ENCODE assay signal across 1 cellular context in the genomic region with DNA sequence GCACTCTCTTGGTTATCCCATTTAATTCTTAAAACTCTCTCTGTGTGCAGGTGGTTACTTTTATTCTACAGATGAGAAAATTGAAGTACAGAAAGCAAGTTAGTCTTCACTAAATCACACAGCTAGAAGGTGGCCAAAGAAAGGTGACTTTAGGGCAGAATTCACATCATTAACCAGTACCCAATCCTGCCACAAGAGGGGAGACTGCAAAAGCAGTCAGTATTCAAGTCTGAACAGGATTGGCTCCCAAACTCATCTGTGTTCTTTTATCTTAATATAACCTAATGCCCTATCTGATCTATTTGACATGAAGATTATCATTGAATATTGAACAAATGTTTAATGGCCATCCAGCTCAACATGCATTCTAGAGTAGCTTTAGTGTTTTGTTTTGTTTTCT.
TF ChIP-seq lines count a peak whose summit lies in the region.

No MANE protein-coding gene starts in this region.

TF ChIP-seq in SK-N-SH treated with all-trans-retinoic acid at 6 μM for 48 hours, 23 proteins besides CTCF, POLR2A, EP300 and RAD21 (continued from another document):
- TF ChIP-seq, protein P1, sequence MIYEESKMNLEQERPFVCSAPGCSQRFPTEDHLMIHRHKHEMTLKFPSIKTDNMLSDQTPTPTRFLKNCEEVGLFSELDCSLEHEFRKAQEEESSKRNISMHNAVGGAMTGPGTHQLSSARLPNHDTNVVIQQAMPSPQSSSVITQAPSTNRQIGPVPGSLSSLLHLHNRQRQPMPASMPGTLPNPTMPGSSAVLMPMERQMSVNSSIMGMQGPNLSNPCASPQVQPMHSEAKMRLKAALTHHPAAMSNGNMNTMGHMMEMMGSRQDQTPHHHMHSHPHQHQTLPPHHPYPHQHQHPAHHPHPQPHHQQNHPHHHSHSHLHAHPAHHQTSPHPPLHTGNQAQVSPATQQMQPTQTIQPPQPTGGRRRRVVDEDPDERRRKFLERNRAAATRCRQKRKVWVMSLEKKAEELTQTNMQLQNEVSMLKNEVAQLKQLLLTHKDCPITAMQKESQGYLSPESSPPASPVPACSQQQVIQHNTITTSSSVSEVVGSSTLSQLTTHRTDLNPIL (CRISPR knock-in tag; IDR thresholded peaks at IDR 0.05; ENCODE audit: low read depth): no peak
- TF ChIP-seq ZNF70 (CRISPR knock-in tag; IDR thresholded peaks at IDR 0.05) (no peak), OSR1 (CRISPR knock-in tag; IDR thresholded peaks at IDR 0.05) (no peak), TOX (CRISPR knock-in tag; IDR thresholded peaks at IDR 0.05; ENCODE audit: borderline replicate concordance) (no peak)
